In genomic region chr13:80029170-80029569, GRCh38 we compare ENCODE assay signal across 27 cellular contexts.
DNase-seq lines count a peak whose midpoint lies in the region; ATAC-seq and TF ChIP-seq lines count a peak whose summit lies in the region.
"Had no signal": no experiment of that assay in that cellular context is flagged by ENCODE, and none has a peak within 500 bp of the region (broad histone marks: within the 10 kb centered on the region; RNA-seq: fewer than 3 reads in every experiment).

No MANE protein-coding gene starts in this region.

- ATAC-seq in HG03196 (IDR thresholded peaks at IDR 0.05; ENCODE audit: unreplicated experiment), result no peak
- ATAC-seq: activated CD4-positive, CD25-positive, alpha-beta regulatory T cell treated with anti-CD3 and anti-CD28 coated beads, Interleukin-2, amount 50 U/mL, for 24 hours; gastroesophageal sphincter; left lobe of liver; sciatic nerve; stimulated activated effector memory CD8-positive, alpha-beta T cell treated with anti-CD3 and anti-CD28 coated beads, Interleukin-12 subunit alpha, Interleukin-12 subunit beta, amount 100 ng/mL, for 72 hours had no signal

- TF ChIP-seq CTCF in progenitor cell of endocrine pancreas (IDR thresholded peaks at IDR 0.05; ENCODE audit: unreplicated experiment), result no peak

- DNase-seq in COLO668 (lab: John Stamatoyannopoulos, UW; ENCODE audit: unreplicated experiment), result peak; percentile 91
- DNase-seq in DMS53 treated with DMSO at 0.1 percent for 48 hours (lab: John Stamatoyannopoulos, UW; ENCODE audit: unreplicated experiment), result peak; percentile 19
- peak; percentile 3 for DNase-seq in NCI-H2196 treated with DMSO at 0.1 percent for 48 hours (lab: John Stamatoyannopoulos, UW; ENCODE audit: unreplicated experiment)
- DNase-seq in cerebellum (ENCODE audit: low spot score), result peak; percentile 59
- no peak for DNase-seq in T1000 (lab: John Stamatoyannopoulos, UW)
- no peak for DNase-seq in progenitor cell of endocrine pancreas (ENCODE audit: low spot score, unreplicated experiment)
- DNase-seq: activated CD4-positive, alpha-beta memory T cell treated with anti-CD3 and anti-CD28 coated beads, Interleukin-2, amount 10 ng/mL, durations not matched to agents 7 days and 5 days; activated effector memory CD4-positive, alpha-beta T cell treated with anti-CD3 and anti-CD28 coated beads, Interleukin-2, amount 50 U/mL, for 16 hours; activated naive CD8-positive, alpha-beta T cell treated with anti-CD3 and anti-CD28 coated beads, Interleukin-2, amount 10 ng/mL, durations not matched to agents 7 days and 5 days; Caco-2; hippocampal formation; immature natural killer cell; KBM-7; NCI-H1436 treated with DMSO at 0.1 percent for 48 hours; NCI-H446 treated with DMSO at 0.1 percent for 48 hours; posterior cingulate gyrus; stimulated activated CD4-positive, alpha-beta T cell treated with anti-CD3 and anti-CD28 coated beads, Interleukin-4, amount 100 ng/mL, for 24 hours; T-helper 1 cell; upper lobe of left lung had no signal

- no peaks in the 10 kb centered on the region for H3K9me3 Mint-ChIP-seq in progenitor cell of endocrine pancreas (ENCODE audit: low read depth)
- H3K9me3 Mint-ChIP-seq: activated CD4-positive, alpha-beta memory T cell treated with anti-CD3 and anti-CD28 coated beads, Interleukin-2, amount 10 ng/mL, durations not matched to agents 7 days and 5 days; activated naive CD8-positive, alpha-beta T cell treated with anti-CD3 and anti-CD28 coated beads, Interleukin-2, amount 10 ng/mL, durations not matched to agents 7 days and 5 days; memory B cell; neural progenitor cell; stimulated activated effector memory CD8-positive, alpha-beta T cell treated with anti-CD3 and anti-CD28 coated beads, Interleukin-12 subunit alpha, Interleukin-12 subunit beta, amount 100 ng/mL, for 72 hours had no signal

- peaks cover 10% of the 10 kb centered on the region for H3K4me1 Mint-ChIP-seq in progenitor cell of endocrine pancreas (ENCODE audit: low read depth)
- H3K4me1 Mint-ChIP-seq: activated CD4-positive, alpha-beta memory T cell treated with anti-CD3 and anti-CD28 coated beads, Interleukin-2, amount 10 ng/mL, durations not matched to agents 7 days and 5 days; activated naive CD8-positive, alpha-beta T cell treated with anti-CD3 and anti-CD28 coated beads, Interleukin-2, amount 10 ng/mL, durations not matched to agents 7 days and 5 days; immature natural killer cell; memory B cell; stimulated activated effector memory CD8-positive, alpha-beta T cell treated with anti-CD3 and anti-CD28 coated beads, Interleukin-12 subunit alpha, Interleukin-12 subunit beta, amount 100 ng/mL, for 72 hours had no signal

- no peaks in the 10 kb centered on the region for H3K36me3 Mint-ChIP-seq in progenitor cell of endocrine pancreas (ENCODE audit: insufficient read depth)
- H3K36me3 Mint-ChIP-seq: activated naive CD8-positive, alpha-beta T cell treated with anti-CD3 and anti-CD28 coated beads, Interleukin-2, amount 10 ng/mL, durations not matched to agents 7 days and 5 days; immature natural killer cell; memory B cell; stimulated activated effector memory CD8-positive, alpha-beta T cell treated with anti-CD3 and anti-CD28 coated beads, Interleukin-12 subunit alpha, Interleukin-12 subunit beta, amount 100 ng/mL, for 72 hours had no signal

- H3K4me3 Mint-ChIP-seq in progenitor cell of endocrine pancreas (ENCODE audit: low read depth), result no peak overlapping the region
- H3K4me3 Mint-ChIP-seq: activated CD4-positive, alpha-beta memory T cell treated with anti-CD3 and anti-CD28 coated beads, Interleukin-2, amount 10 ng/mL, durations not matched to agents 7 days and 5 days; activated naive CD8-positive, alpha-beta T cell treated with anti-CD3 and anti-CD28 coated beads, Interleukin-2, amount 10 ng/mL, durations not matched to agents 7 days and 5 days; immature natural killer cell; memory B cell; neural progenitor cell; stimulated activated effector memory CD8-positive, alpha-beta T cell treated with anti-CD3 and anti-CD28 coated beads, Interleukin-12 subunit alpha, Interleukin-12 subunit beta, amount 100 ng/mL, for 72 hours had no signal

- H3K27me3 Mint-ChIP-seq in progenitor cell of endocrine pancreas, result no peaks in the 10 kb centered on the region
- H3K27me3 Mint-ChIP-seq: activated CD4-positive, alpha-beta memory T cell treated with anti-CD3 and anti-CD28 coated beads, Interleukin-2, amount 10 ng/mL, durations not matched to agents 7 days and 5 days; activated naive CD8-positive, alpha-beta T cell treated with anti-CD3 and anti-CD28 coated beads, Interleukin-2, amount 10 ng/mL, durations not matched to agents 7 days and 5 days; memory B cell had no signal

- H3K27ac Mint-ChIP-seq in progenitor cell of endocrine pancreas, result no peak overlapping the region
- H3K27ac Mint-ChIP-seq: activated CD4-positive, alpha-beta memory T cell treated with anti-CD3 and anti-CD28 coated beads, Interleukin-2, amount 10 ng/mL, durations not matched to agents 7 days and 5 days; activated naive CD8-positive, alpha-beta T cell treated with anti-CD3 and anti-CD28 coated beads, Interleukin-2, amount 10 ng/mL, durations not matched to agents 7 days and 5 days; immature natural killer cell; memory B cell; neural progenitor cell; stimulated activated effector memory CD8-positive, alpha-beta T cell treated with anti-CD3 and anti-CD28 coated beads, Interleukin-12 subunit alpha, Interleukin-12 subunit beta, amount 100 ng/mL, for 72 hours had no signal

Comparison
In these comparisons a context has a peak if more than half of its experiments do, and no peak if none do; other contexts are left out.
1. DNase-seq: peak in COLO668 (single experiment), DMS53 treated with DMSO at 0.1 percent for 48 hours (single experiment), NCI-H2196 treated with DMSO at 0.1 percent for 48 hours (single experiment) and cerebellum (single experiment); none in T1000 (single experiment) and progenitor cell of endocrine pancreas (single experiment).